Comparison of ENCODE assay signal across 1 cellular context in genomic region chr5:168829922-168830417, GRCh38.
TF ChIP-seq lines count a peak whose summit lies in the region.

No MANE protein-coding gene starts in this region.

TF ChIP-seq in HepG2, 621 proteins besides CTCF, POLR2A, EP300 and RAD21:
- no peak for TF ChIP-seq ZNF512B (CRISPR knock-in tag; IDR thresholded peaks at IDR 0.05; ENCODE audit: borderline replicate concordance)
- TF ChIP-seq ZFY (CRISPR knock-in tag; IDR thresholded peaks at IDR 0.05), result no peak
- no peak for TF ChIP-seq SMAD3 (CRISPR knock-in tag; IDR thresholded peaks at IDR 0.05)
- TF ChIP-seq MAFF (IDR thresholded peaks at IDR 0.05; ENCODE audit: low read depth, low read length), result peak; percentile 88
- no peak for TF ChIP-seq MLXIP (CRISPR knock-in tag; IDR thresholded peaks at IDR 0.05; ENCODE audit: borderline replicate concordance)
- no peak for TF ChIP-seq ZNF737 (CRISPR knock-in tag; IDR thresholded peaks at IDR 0.05; ENCODE audit: borderline replicate concordance)
- TF ChIP-seq MAFK (conservative IDR thresholded peaks at IDR 0.05 in 1 of 2, IDR thresholded peaks at IDR 0.05 in 1 of 2; ENCODE audit: low read length in 2 of 2), result peak; percentile 88 to 92
- TF ChIP-seq ZNF609 (CRISPR knock-in tag; IDR thresholded peaks at IDR 0.05; ENCODE audit: borderline replicate concordance), result no peak
- no peak for TF ChIP-seq ZBTB38 (CRISPR knock-in tag; IDR thresholded peaks at IDR 0.05)
- no peak for TF ChIP-seq ZFAT (CRISPR knock-in tag; conservative IDR thresholded peaks at IDR 0.05)
